Comparison of ENCODE assay signal across 8 cellular contexts in genomic region chr19:16376649-16377048, GRCh38. TPM values are rescaled to one million over a fixed set of nuclear protein-coding genes. Genes with fewer than 3 reads are reported as not detected.
DNase-seq lines count a peak whose midpoint lies in the region; ATAC-seq and TF ChIP-seq lines count a peak whose summit lies in the region.

No MANE protein-coding gene starts in this region.

- POLR2A ChIA-PET in HEK293 (lab: Yijun Ruan, JAX) = no interaction called here

- H3K9me3 ChIP-seq in CD4-positive, CD25-positive, alpha-beta regulatory T cell (ENCODE audit: control insufficient read depth in 2 of 2, low read length in 2 of 2) = no peaks in the 10 kb centered on the region
- no peaks in the 10 kb centered on the region for H3K9me3 ChIP-seq in HEK293 (ENCODE audit: control insufficient read depth, insufficient read depth, low read depth, low read length)

- peaks cover 7 to 83% (median 48%) of the 10 kb centered on the region in 4 donors for H3K4me1 Mint-ChIP-seq in CD4-positive, CD25-positive, alpha-beta regulatory T cell
- peaks cover 48% of the 10 kb centered on the region for H3K4me1 Mint-ChIP-seq in memory B cell

- no peak overlapping the region for H3K27ac ChIP-seq in CD4-positive, CD25-positive, alpha-beta regulatory T cell (ENCODE audit: insufficient read depth, low read length, poor library complexity, severe bottlenecking)
- no peak overlapping the region for H3K27ac ChIP-seq in HEK293 (ENCODE audit: extremely low read depth, low read depth, low read length)

- H3K27me3 Mint-ChIP-seq in CD4-positive, CD25-positive, alpha-beta regulatory T cell = no peaks in the 10 kb centered on the region
- no peaks in the 10 kb centered on the region for H3K27me3 Mint-ChIP-seq in memory B cell

- H3K27me3 ChIP-seq in CD4-positive, CD25-positive, alpha-beta regulatory T cell (ENCODE audit: control insufficient read depth, insufficient read depth, low read length) = no peaks in the 10 kb centered on the region

- peak; percentile 44; the same call in 1 of the 2 replicates for TF ChIP-seq CTCF in HEK293 (tag by site-specific recombination; IDR thresholded peaks at IDR 0.05)

- DNase-seq in CD4-positive, CD25-positive, alpha-beta regulatory T cell = peak in 2 of 3 donors; percentile 34 to 63
- peak; percentile 44 for DNase-seq in activated CD8-positive, alpha-beta memory T cell treated with anti-CD3 and anti-CD28 coated beads, Interleukin-2, amount 50 U/mL, for 4 hours
- DNase-seq in memory B cell (ENCODE audit: low spot score in 2 of 2) = peak in 1 of 2 donors; percentile 26
- no peak for DNase-seq in NCI-H1694 treated with DMSO at 0.1 percent for 48 hours (lab: John Stamatoyannopoulos, UW)
- DNase-seq in NCI-H748 (lab: John Stamatoyannopoulos, UW; ENCODE audit: unreplicated experiment) = no peak

- peaks cover 87% of the 10 kb centered on the region for H3K4me1 ChIP-seq in CD4-positive, CD25-positive, alpha-beta regulatory T cell (ENCODE audit: control insufficient read depth, insufficient read depth, low read length, poor library complexity, severe bottlenecking)
- no peaks in the 10 kb centered on the region for H3K4me1 ChIP-seq in HEK293 (ENCODE audit: control insufficient read depth, insufficient read depth, low read length)

- peak overlapping the region in 1 of 4 donors; percentile 84 for H3K4me3 Mint-ChIP-seq in CD4-positive, CD25-positive, alpha-beta regulatory T cell
- H3K4me3 Mint-ChIP-seq in memory B cell = no peak overlapping the region

- no peaks in the 10 kb centered on the region for H3K36me3 ChIP-seq in CD4-positive, CD25-positive, alpha-beta regulatory T cell (ENCODE audit: control insufficient read depth, insufficient read depth, low read length)
- peaks cover 0 to 72% of the 10 kb centered on the region in 2 experiments; a peak in 1 of 3 replicates for H3K36me3 ChIP-seq in HEK293 (ENCODE audit: control insufficient read depth in 2 of 2, insufficient read depth in 1 of 2, low read length in 2 of 2)

- peak overlapping the region in 2 of 3 donors; percentile 63 to 97 for H3K27ac Mint-ChIP-seq in CD4-positive, CD25-positive, alpha-beta regulatory T cell
- no peak overlapping the region for H3K27ac Mint-ChIP-seq in memory B cell

- no peak for ATAC-seq in CD4-positive, CD25-positive, alpha-beta regulatory T cell (ENCODE audit: low read depth in 2 of 2)
- ATAC-seq in memory B cell (ENCODE audit: low read depth) (peak; percentile 32), HG03520 (IDR thresholded peaks at IDR 0.05; ENCODE audit: unreplicated experiment) (no peak), HG02759 (IDR thresholded peaks at IDR 0.05; ENCODE audit: unreplicated experiment) (no peak)

- CTCF ChIA-PET in HEK293 (lab: Yijun Ruan, JAX) = interaction anchor here (0.8 to 2.4 kb wide), 7 partner anchors 10 to 131 kb away, joined by 3 to 12 read pairs (median 6); no protein-coding TSS in a partner anchor

- H3K4me3 ChIP-seq in CD4-positive, CD25-positive, alpha-beta regulatory T cell (ENCODE audit: low read depth, low read length) = no peak overlapping the region
- no peak overlapping the region for H3K4me3 ChIP-seq in HEK293 (ENCODE audit: low read depth, low read length)

- H3K9me3 Mint-ChIP-seq in CD4-positive, CD25-positive, alpha-beta regulatory T cell = no peaks in the 10 kb centered on the region
- H3K9me3 Mint-ChIP-seq in memory B cell = no peaks in the 10 kb centered on the region

- H3K36me3 Mint-ChIP-seq in CD4-positive, CD25-positive, alpha-beta regulatory T cell = peaks cover 16% of the 10 kb centered on the region
- peaks cover 33% of the 10 kb centered on the region for H3K36me3 Mint-ChIP-seq in memory B cell

TF ChIP-seq in HEK293, 187 proteins besides CTCF, POLR2A, EP300 and RAD21:
- TF ChIP-seq ZNF785 (tag by site-specific recombination; IDR thresholded peaks at IDR 0.05) (no peak), KLF10 (tag by site-specific recombination; IDR thresholded peaks at IDR 0.05) (no peak), ZNF585B (tag by site-specific recombination; IDR thresholded peaks at IDR 0.05) (no peak), ZNF747 (tag by site-specific recombination; IDR thresholded peaks at IDR 0.05) (no peak)

RNA-seq across cellular contexts. Expression of gene KLF2, which starts 52.0 kb away (rescaled TPM):
- 725 TPM for total RNA-seq in CD4-positive, CD25-positive, alpha-beta regulatory T cell
- 100 to 1,000 TPM in 2 of 4 donors, 10 to 100 TPM in 2; 95.1 to 139 (median 118) TPM for polyA plus RNA-seq in CD4-positive, CD25-positive, alpha-beta regulatory T cell

Comparison
In these comparisons a context has a peak if more than half of its experiments do, and no peak if none do; other contexts are left out.
1. DNase-seq: peak in CD4-positive, CD25-positive, alpha-beta regulatory T cell (2 of 3) and activated CD8-positive, alpha-beta memory T cell treated with anti-CD3 and anti-CD28 coated beads, Interleukin-2, amount 50 U/mL, for 4 hours (single experiment); none in NCI-H1694 treated with DMSO at 0.1 percent for 48 hours (single experiment) and NCI-H748 (single experiment).